27 cellular contexts compared by ENCODE assay signal in genomic region chr15:60764408-60764963, GRCh38.
"Had no signal": no experiment of that assay in that cellular context is flagged by ENCODE, and none has a peak within 500 bp of the region (broad histone marks: within the 10 kb centered on the region; RNA-seq: fewer than 3 reads in every experiment).

No MANE protein-coding gene starts in this region.

- H3K36me3 ChIP-seq: lower lobe of right lung, neural progenitor cell, thoracic aorta, WERI-Rb-1 had no signal

- H3K9me3 ChIP-seq: lower lobe of right lung, thoracic aorta had no signal

- H3K4me1 ChIP-seq: lower lobe of right lung, parathyroid adenoma had no signal

- H3K4me3 ChIP-seq: coronary artery, lower lobe of right lung, neural progenitor cell, skin epidermis, thoracic aorta had no signal

- ATAC-seq: effector memory CD8-positive, alpha-beta T cell; left colon; lower lobe of right lung; natural killer cell; sciatic nerve; stimulated activated effector memory CD8-positive, alpha-beta T cell treated with anti-CD3 and anti-CD28 coated beads, Interleukin-12 subunit alpha, Interleukin-12 subunit beta, amount 100 ng/mL, for 72 hours had no signal

- DNase-seq: activated CD4-positive, alpha-beta memory T cell treated with anti-CD3 and anti-CD28 coated beads for 36 hours; activated CD4-positive, alpha-beta T cell treated with anti-CD3 and anti-CD28 coated beads, Interleukin-2, amount 10 ng/mL, durations not matched to agents 24 days and 14 days; activated CD4-positive, CD25-positive, alpha-beta regulatory T cell treated with anti-CD3 and anti-CD28 coated beads, Interleukin-2, amount 50 U/mL, for 72 hours; activated CD8-positive, alpha-beta memory T cell treated with anti-CD3 and anti-CD28 coated beads, Interleukin-2, amount 50 U/mL, for 4 hours; activated T-cell treated with anti-CD3 and anti-CD28 coated beads, Interleukin-2, amount 50 U/mL, for 24 hours; aorta; effector memory CD8-positive, alpha-beta T cell; foreskin melanocyte; islet precursor cell; left colon; lower lobe of right lung; mesenchymal stem cell; natural killer cell; occipital lobe; stimulated activated CD4-positive, alpha-beta T cell treated with anti-CD3 and anti-CD28 coated beads, Interleukin-12 subunit alpha, Interleukin-12 subunit beta, amount 100 ng/mL, for 4 hours; stimulated activated CD4-positive, alpha-beta T cell treated with anti-CD3 and anti-CD28 coated beads, Interleukin-4, amount 100 ng/mL, for 1 hour; SW 1271; T1000; trophoblast cell; WERI-Rb-1 had no signal

- H3K27me3 ChIP-seq: neural progenitor cell had no signal

- H3K27ac ChIP-seq: lower lobe of right lung, neural progenitor cell, parathyroid adenoma, skin epidermis, WERI-Rb-1 had no signal
